ENCODE assay signal across 8 cellular contexts in the genomic region with DNA sequence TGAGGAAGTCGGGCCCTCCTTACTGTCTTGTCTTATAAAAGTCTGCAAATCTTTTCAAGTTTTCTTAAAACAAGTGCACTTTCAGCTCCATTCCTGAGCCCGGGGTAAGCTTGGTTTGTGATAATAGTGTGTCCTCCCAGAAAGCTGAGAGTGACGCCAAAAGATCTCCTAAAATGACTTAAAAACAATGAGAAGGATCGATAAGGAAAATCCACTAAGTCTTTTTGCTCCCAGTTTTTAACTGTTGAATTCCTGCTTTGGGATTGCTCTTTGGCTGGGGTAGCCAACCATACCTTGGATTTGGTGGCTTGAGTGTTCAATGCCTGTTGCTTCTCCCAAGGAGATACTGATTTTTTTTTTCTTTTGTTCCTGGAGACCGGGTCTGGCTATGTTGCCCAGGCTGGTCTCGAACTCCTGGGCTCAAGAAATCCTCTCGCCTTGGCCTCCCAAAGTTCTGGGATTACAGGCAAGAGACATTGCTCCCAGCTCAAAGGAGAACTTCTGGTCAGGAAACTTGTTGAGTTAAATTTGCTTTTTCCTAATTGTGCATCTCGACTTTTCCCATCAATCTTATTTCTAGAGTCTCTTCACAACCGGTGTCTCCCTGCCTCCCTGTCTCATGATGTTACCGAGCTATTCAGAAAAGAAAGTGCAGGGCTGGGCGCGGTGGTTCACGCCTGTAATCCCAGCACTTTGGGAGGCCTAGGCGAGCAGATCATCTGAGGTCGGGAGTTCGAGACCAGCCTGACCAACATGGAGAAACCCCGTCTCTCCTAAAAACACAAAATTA. TPM values are rescaled to one million over a fixed set of nuclear protein-coding genes. Genes with fewer than 3 reads are reported as not detected.
A peak's percentile ranks its signal among the peaks of the same experiment; 100 is the strongest.
DNase-seq lines count a peak whose midpoint lies in the region; ATAC-seq and TF ChIP-seq lines count a peak whose summit lies in the region.

No MANE protein-coding gene starts in this region.

- POLR2A ChIA-PET in A673 (lab: Charles Lee; ENCODE audit: low non-redundant PET), result interaction anchor here (0.5 to 1.7 kb wide), 2 partner anchors 151 to 580 kb away, joined by 3 to 7 read pairs; no protein-coding TSS in a partner anchor

- H3K4me3 ChIP-seq in A673 (ENCODE audit: low read depth, low read length, poor library complexity, severe bottlenecking) (peak overlapping the region; percentile 91), Karpas-422 (ENCODE audit: low read length) (peak overlapping the region; percentile 97), mucosa of descending colon (peak overlapping the region; percentile 85)

- H3K4me1 ChIP-seq in A673 (ENCODE audit: insufficient read depth, low read length, poor library complexity, severe bottlenecking) (peaks cover 28% of the 10 kb centered on the region), Karpas-422 (ENCODE audit: low read length) (peaks cover 50% of the 10 kb centered on the region), mucosa of descending colon (ENCODE audit: low read depth) (peaks cover 22% of the 10 kb centered on the region)

- CTCF ChIA-PET in A673 (lab: Charles Lee), result interaction anchor here (0.6 to 1.2 kb wide), 3 partner anchors 133 to 542 kb away, joined by 3 to 5 read pairs (median 3); no protein-coding TSS in a partner anchor

- no peaks in the 10 kb centered on the region for H3K9me3 Mint-ChIP-seq in chondrocyte (ENCODE audit: low read depth)

- peak overlapping the region; percentile 96 for H3K27ac ChIP-seq in A673 (ENCODE audit: low read depth, low read length, poor library complexity, severe bottlenecking)
- peak overlapping the region; percentile 89 for H3K27ac ChIP-seq in Karpas-422 (ENCODE audit: low read length)

- H3K4me3 Mint-ChIP-seq in chondrocyte (ENCODE audit: unreplicated experiment), result peak overlapping the region; percentile 95

- no peaks in the 10 kb centered on the region for H3K27me3 Mint-ChIP-seq in chondrocyte (ENCODE audit: low read depth)

- H2AFZ ChIP-seq in Karpas-422 (ENCODE audit: low read length), result no peak overlapping the region

- TF ChIP-seq POLR2A in GM18505 (IDR thresholded peaks at IDR 0.05; ENCODE audit: borderline replicate concordance, extremely low read depth, insufficient read depth, insufficient read length), result no peak

- H4K20me1 ChIP-seq in Karpas-422 (ENCODE audit: insufficient read depth, low read depth, low read length), result peaks cover 24% of the 10 kb centered on the region

- peaks cover 23% of the 10 kb centered on the region for H3K36me3 ChIP-seq in A673 (ENCODE audit: insufficient read depth, low read length, poor library complexity, severe bottlenecking)
- H3K36me3 ChIP-seq in Karpas-422 (ENCODE audit: insufficient read depth, low read length), result peaks cover 29% of the 10 kb centered on the region
- no peaks in the 10 kb centered on the region for H3K36me3 ChIP-seq in mucosa of descending colon (ENCODE audit: low read depth)

- H3K9me2 ChIP-seq in Karpas-422 (replicated peaks; ENCODE audit: insufficient read depth, low read length), result no peaks in the 10 kb centered on the region

- ATAC-seq in mucosa of descending colon (no peak), GM18505 (IDR thresholded peaks at IDR 0.05; ENCODE audit: unreplicated experiment) (no peak), HG03439 (IDR thresholded peaks at IDR 0.05; ENCODE audit: unreplicated experiment) (no peak)

- BruUV-seq in A673 (replicated peaks; lab: Mats Ljungman, UMichigan), result TSS peak; percentile 3

- peak overlapping the region; percentile 96 for H3K9ac ChIP-seq in Karpas-422 (ENCODE audit: low read length)

- TF ChIP-seq CTCF in A673 (conservative IDR thresholded peaks at IDR 0.05; ENCODE audit: low read depth, low read length) (no peak), chondrocyte (IDR thresholded peaks at IDR 0.05) (no peak), mucosa of descending colon (IDR thresholded peaks at IDR 0.05) (no peak)

- H3K27me3 ChIP-seq in A673 (replicated peaks; ENCODE audit: insufficient read depth, low read depth, low read length, poor library complexity), result no peaks in the 10 kb centered on the region
- no peaks in the 10 kb centered on the region for H3K27me3 ChIP-seq in Karpas-422 (ENCODE audit: low read length)

- peak overlapping the region; percentile 98 for H3K27ac Mint-ChIP-seq in chondrocyte (ENCODE audit: unreplicated experiment)

- H3K79me2 ChIP-seq in Karpas-422 (ENCODE audit: low read length), result peaks cover 76% of the 10 kb centered on the region

- peak overlapping the region; percentile 70 for H3K4me2 ChIP-seq in Karpas-422 (ENCODE audit: low read depth, low read length, poor library complexity, severe bottlenecking)

- DNase-seq in A673 (ENCODE audit: low spot score), result peak; percentile 37
- no peak for DNase-seq in Karpas-422
- no peak for DNase-seq in chondrocyte (ENCODE audit: low spot score)
- DNase-seq in mucosa of descending colon, result peak in 1 of 3 donors; percentile 52
- DNase-seq in NCI-H1105 (lab: John Stamatoyannopoulos, UW), result no peak
- no peak for DNase-seq in HK-2 (ENCODE audit: unreplicated experiment)

- peaks cover 49% of the 10 kb centered on the region for H3K4me1 Mint-ChIP-seq in chondrocyte (ENCODE audit: low read depth)

- H3K9me3 ChIP-seq in A673 (ENCODE audit: low read depth, low read length, poor library complexity, severe bottlenecking), result no peaks in the 10 kb centered on the region
- no peaks in the 10 kb centered on the region for H3K9me3 ChIP-seq in Karpas-422 (ENCODE audit: low read length)
- H3K9me3 ChIP-seq in mucosa of descending colon, result no peaks in the 10 kb centered on the region

- peaks cover 15% of the 10 kb centered on the region for H3K36me3 Mint-ChIP-seq in chondrocyte (ENCODE audit: low read depth)

- intact Hi-C loops in A673 (cut with micrococcal nuclease; ENCODE audit: unreplicated experiment) (loop anchor here (2.0 to 10.0 kb wide), 4 partner anchors 292 to 549 kb away; no protein-coding TSS in a partner anchor), mucosa of descending colon (cut with DNase I, micrococcal nuclease) (loop anchor here (5.0 to 10.0 kb wide), 2 partner anchors 144 to 212 kb away; no protein-coding TSS in a partner anchor)

RNA-seq across cellular contexts. Expression of a gene that starts 3.0 kb away (rescaled TPM):
- total RNA-seq in A673 (2021) (86.9 and 98.3 TPM in 2 replicates), chondrocyte (26.5 to 67.0 TPM (median 58.5 TPM) in 3 replicates), mucosa of descending colon (10 to 100 TPM; 37.1 to 67.2 (median 59.1) TPM)
- 82.6 and 110 TPM in 2 replicates for total RNA-seq in Karpas-422 (2014; rRNA removed; shearing (Covaris generic); ENCODE audit: low replicate concordance)
